8 cellular contexts compared by ENCODE assay signal in the genomic region with DNA sequence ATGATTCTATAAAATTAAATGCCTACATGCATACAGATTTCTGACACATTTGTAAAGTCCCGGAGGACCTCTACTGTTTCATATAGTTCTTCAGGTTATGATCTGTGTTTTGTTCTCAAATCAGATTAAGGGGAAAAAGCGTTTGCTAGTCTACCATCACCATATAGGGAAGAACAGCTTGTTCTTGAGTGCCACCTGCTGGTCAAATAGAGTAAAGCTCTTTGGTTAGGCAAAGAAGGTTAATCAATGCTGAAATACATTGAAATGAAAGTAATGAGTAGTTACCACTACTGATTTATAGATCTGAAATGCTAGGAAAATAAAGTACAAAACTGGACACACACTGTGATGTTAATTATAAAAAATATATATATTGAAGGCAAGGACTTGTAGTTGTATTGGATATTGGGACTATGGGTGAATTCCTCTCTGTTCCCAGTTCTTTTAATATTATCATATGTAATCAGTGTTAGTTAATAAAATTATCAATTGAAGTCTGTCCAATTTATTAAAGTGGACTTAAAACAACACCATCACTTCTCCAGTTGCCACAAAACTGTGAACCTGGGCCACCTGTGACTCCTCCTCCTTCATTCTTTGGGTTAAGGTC.
DNase-seq lines count a peak whose midpoint lies in the region; ATAC-seq lines count a peak whose summit lies in the region.

No MANE protein-coding gene starts in this region.

- DNase-seq in DMS153 (lab: John Stamatoyannopoulos, UW) (peak; percentile 55), NCI-H345 treated with DMSO at 0.1 percent for 48 hours (lab: John Stamatoyannopoulos, UW; ENCODE audit: unreplicated experiment) (peak; percentile 25), glomerular endothelial cell (ENCODE audit: extremely low read depth, low read depth, low spot score) (peak; percentile 81), renal cortical epithelial cell (ENCODE audit: low read depth) (peak; percentile 64), NCI-H526 treated with DMSO at 0.1 percent for 48 hours (lab: John Stamatoyannopoulos, UW) (no peak)
- DNase-seq in activated T-cell treated with anti-CD3 and anti-CD28 coated beads, Interleukin-2, amount 50 U/mL, for 72 hours: peak; percentile 54 to 61

- H3K27ac Mint-ChIP-seq in activated T-cell treated with anti-CD3 and anti-CD28 coated beads, Interleukin-2, amount 50 U/mL, for 72 hours: no peak overlapping the region

- no peaks in the 10 kb centered on the region for H3K4me1 Mint-ChIP-seq in activated T-cell treated with anti-CD3 and anti-CD28 coated beads, Interleukin-2, amount 50 U/mL, for 72 hours (ENCODE audit: low read depth)

- H3K36me3 Mint-ChIP-seq in activated T-cell treated with anti-CD3 and anti-CD28 coated beads, Interleukin-2, amount 50 U/mL, for 72 hours (ENCODE audit: insufficient read depth in 2 of 2): no peaks in the 10 kb centered on the region

- H3K27me3 Mint-ChIP-seq in activated T-cell treated with anti-CD3 and anti-CD28 coated beads, Interleukin-2, amount 50 U/mL, for 72 hours (ENCODE audit: low read depth): peaks cover 14% of the 10 kb centered on the region

- peak; percentile 68 for ATAC-seq in GM19035 (IDR thresholded peaks at IDR 0.05; ENCODE audit: unreplicated experiment)
- peak; percentile 80 for ATAC-seq in HG03280 (IDR thresholded peaks at IDR 0.05; ENCODE audit: unreplicated experiment)
- peak; percentile 59 to 66 for ATAC-seq in activated T-cell treated with anti-CD3 and anti-CD28 coated beads, Interleukin-2, amount 50 U/mL, for 72 hours (replicated peaks in 1 of 2)

- no peak overlapping the region for H3K4me3 Mint-ChIP-seq in activated T-cell treated with anti-CD3 and anti-CD28 coated beads, Interleukin-2, amount 50 U/mL, for 72 hours

- no peaks in the 10 kb centered on the region for H3K9me3 Mint-ChIP-seq in activated T-cell treated with anti-CD3 and anti-CD28 coated beads, Interleukin-2, amount 50 U/mL, for 72 hours
